In genomic region chr6:130357436-130357835, GRCh38 we compare ENCODE assay signal across 8 cellular contexts. TPM values are rescaled to one million over a fixed set of nuclear protein-coding genes. Genes with fewer than 3 reads are reported as not detected.
"Had no signal": no experiment of that assay in that cellular context is flagged by ENCODE, and none has a peak within 500 bp of the region (broad histone marks: within the 10 kb centered on the region; RNA-seq: fewer than 3 reads in every experiment).

No MANE protein-coding gene starts in this region.

- ATAC-seq: GM23338 had no signal

- H3K4me3 ChIP-seq: GM23338 had no signal

- FAIRE-seq: H1, H54, HTR-8/SVneo had no signal

- H3K4me2 ChIP-seq: GM23338 had no signal

- DNase-seq: H9, HCEC 1CT, IMR-90 had no signal

RNA-seq across cellular contexts. Expression of gene TMEM200A, which starts 8.4 kb away (rescaled TPM):
- total RNA-seq: HT-29 had no signal
